14 cellular contexts compared by ENCODE assay signal in genomic region chr11:86288776-86289507, GRCh38. TPM values are rescaled to one million over a fixed set of nuclear protein-coding genes. Genes with fewer than 3 reads are reported as not detected.
DNase-seq lines count a peak whose midpoint lies in the region; ATAC-seq, FAIRE-seq and TF ChIP-seq lines count a peak whose summit lies in the region.
"Had no signal": no experiment of that assay in that cellular context is flagged by ENCODE, and none has a peak within 500 bp of the region (broad histone marks: within the 10 kb centered on the region; RNA-seq: fewer than 3 reads in every experiment).

No MANE protein-coding gene starts in this region.

- no peaks in the 10 kb centered on the region for H3K9me3 ChIP-seq in GM12878 (replicated peaks; ENCODE audit: control insufficient read depth, insufficient read depth, low read length)
- H3K9me3 ChIP-seq: upper lobe of left lung had no signal

- peak overlapping the region; percentile 29; the same call in 1 of the 2 replicates for H3K27ac ChIP-seq in GM12878 (ENCODE audit: control insufficient read depth, insufficient read depth)
- H3K27ac ChIP-seq: upper lobe of left lung had no signal

- no peak for TF ChIP-seq EP300 in GM12878 (IDR thresholded peaks at IDR 0.05; ENCODE audit: borderline replicate concordance in 1 of 2, control insufficient read depth in 1 of 2, low read depth in 2 of 2, low read length in 2 of 2)

- CTCF ChIA-PET in GM12878 (lab: Yijun Ruan, JAX), result interaction anchor here (0.5 to 2.5 kb wide), 12 partner anchors 13 to 434 kb away, joined by 3 to 17 read pairs (median 4); partner anchors contain the start of genes CCDC83 and HIKESHI

- no TSS peak for BruUV-seq in GM12878 (replicated peaks; lab: Mats Ljungman, UMichigan)

- SMC1A ChIA-PET in GM12878 (lab: Charles Lee; ENCODE audit: uncharacterized antibody, unreplicated experiment), result interaction anchor here (1.0 to 7.1 kb wide), 11 partner anchors 12 to 286 kb away, joined by 3 to 54 read pairs (median 4); partner anchors contain the start of gene HIKESHI

- intact Hi-C loops in GM12878 (cut with micrococcal nuclease; ENCODE audit: unreplicated experiment), result no loop called here

- DNase-seq in activated CD8-positive, alpha-beta memory T cell treated with anti-CD3 and anti-CD28 coated beads, Interleukin-2, amount 50 U/mL, for 48 hours, result peak; percentile 70
- no peak for DNase-seq in activated CD8-positive, alpha-beta memory T cell treated with anti-CD3 and anti-CD28 coated beads, Interleukin-2, amount 50 U/mL, for 4 hours
- DNase-seq in GM12878 (ENCODE audit: low read depth, low spot score) (no peak), nephron progenitor cell (no peak), NCI-H2107 (lab: John Stamatoyannopoulos, UW) (no peak)
- DNase-seq in effector CD4-positive, alpha-beta T cell, result no peak
- DNase-seq: NCI-H1048, NCI-H524 treated with DMSO at 0.1 percent for 48 hours, retina, SIG-M5, upper lobe of left lung had no signal

- no peak overlapping the region for H3K9ac ChIP-seq in GM12878 (ENCODE audit: control insufficient read depth, insufficient read depth, low read length)

- POLR2A ChIA-PET in GM12878 (lab: Charles Lee), result interaction anchor here (1.3 to 1.4 kb wide), 2 partner anchors 11 to 37 kb away, joined by 3 to 4 read pairs; no protein-coding TSS in a partner anchor

- H3K79me2 ChIP-seq in GM12878 (ENCODE audit: control insufficient read depth, insufficient read depth, low read length), result 0 out of 2 replicates have a peak, but pooled peaks cover 2% of the 10 kb centered on the region

- no peaks in the 10 kb centered on the region for H3K27me3 Mint-ChIP-seq in nephron progenitor cell (ENCODE audit: low read depth, poor library complexity)

- H3K36me3 Mint-ChIP-seq in nephron progenitor cell (ENCODE audit: low read depth), result peaks cover 10% of the 10 kb centered on the region

- peak; percentile 34 for ATAC-seq in GM21360 (IDR thresholded peaks at IDR 0.05; ENCODE audit: unreplicated experiment)
- ATAC-seq in GM12878, result no peak
- ATAC-seq in GM21576 (IDR thresholded peaks at IDR 0.05; ENCODE audit: unreplicated experiment), result no peak

- H3K27ac Mint-ChIP-seq in nephron progenitor cell, result peak overlapping the region; percentile 90

- H3K9me3 Mint-ChIP-seq in nephron progenitor cell, result no peaks in the 10 kb centered on the region

- RAD21 ChIA-PET in GM12878 (lab: Charles Lee; ENCODE audit: unreplicated experiment), result interaction anchor here (0.6 to 3.2 kb wide), 6 partner anchors 93 to 434 kb away, joined by 3 to 12 read pairs (median 4); partner anchors contain the start of genes CCDC83 and PICALM

- H3K4me2 ChIP-seq in GM12878 (ENCODE audit: control insufficient read depth, insufficient read depth), result no peak overlapping the region

- peaks cover 8% of the 10 kb centered on the region for H3K4me1 Mint-ChIP-seq in nephron progenitor cell

- H3K4me1 ChIP-seq in GM12878 (ENCODE audit: control insufficient read depth, insufficient read depth, low read length), result peaks cover 50% of the 10 kb centered on the region
- H3K4me1 ChIP-seq: upper lobe of left lung had no signal

- no peak for TF ChIP-seq POLR2A in GM12878 (IDR thresholded peaks at IDR 0.05; ENCODE audit: low read depth, low read length)

- H2AFZ ChIP-seq in GM12878 (ENCODE audit: control insufficient read depth, low read depth, low read length), result no peak overlapping the region; the same call in none of the 2 replicates

- in situ Hi-C loops in GM12878 (cut with MboI), result no loop called here

- TF ChIP-seq CTCF in GM12878 (IDR thresholded peaks at IDR 0.05 in 2 of 3, conservative IDR thresholded peaks at IDR 0.05 in 1 of 3; ENCODE audit: control insufficient read depth in 2 of 3, extremely low read depth in 1 of 3, insufficient read depth in 1 of 3, low read depth in 3 of 3, low read length in 3 of 3), result no peak
- no peak for TF ChIP-seq CTCF in nephron progenitor cell (IDR thresholded peaks at IDR 0.05)

- TF ChIP-seq RAD21 in GM12878 (IDR thresholded peaks at IDR 0.05; ENCODE audit: insufficient read depth, low read depth, low read length), result no peak

- H3K4me3 Mint-ChIP-seq in nephron progenitor cell, result no peak overlapping the region

- H3K4me3 ChIP-seq in GM12878, result no peak overlapping the region
- H3K4me3 ChIP-seq: upper lobe of left lung had no signal

- WGBS in GM12878 (ENCODE audit: insufficient coverage, insufficient replicate concordance, low lambda C conversion rate, missing lambda C conversion rate), result 36% methylated on average over 7 of the region's 7 CpGs

- no peaks in the 10 kb centered on the region for H3K27me3 ChIP-seq in GM12878 (replicated peaks in 1 of 2; ENCODE audit: control insufficient read depth in 2 of 2, insufficient read depth in 2 of 2, low read length in 1 of 2)
- H3K27me3 ChIP-seq: upper lobe of left lung had no signal

- FAIRE-seq in GM12878 (lab: Jason Lieb, UNC), result no peak
- FAIRE-seq: endometrium had no signal

- no peaks in the 10 kb centered on the region for H4K20me1 ChIP-seq in GM12878 (ENCODE audit: control insufficient read depth, insufficient read depth)

- H3K36me3 ChIP-seq in GM12878 (ENCODE audit: control insufficient read depth in 2 of 2, insufficient read depth in 2 of 2, low read length in 1 of 2), result peaks cover 3 to 11% of the 10 kb centered on the region in 2 experiments

TF ChIP-seq in GM12878, 131 proteins besides CTCF, POLR2A, EP300 and RAD21:
- TF ChIP-seq MTA3 (IDR thresholded peaks at IDR 0.05; ENCODE audit: borderline replicate concordance, low read length) (no peak), MYC (IDR thresholded peaks at IDR 0.05; ENCODE audit: insufficient read depth, insufficient read length, insufficient replicate concordance, low read length, severe bottlenecking) (no peak), ZNF384 (IDR thresholded peaks at IDR 0.05; ENCODE audit: borderline replicate concordance, low read depth, low read length) (no peak), NR2C2 (IDR thresholded peaks at IDR 0.05; ENCODE audit: borderline replicate concordance, control insufficient read depth, insufficient read length, low read depth) (no peak), RUNX3 (IDR thresholded peaks at IDR 0.05; ENCODE audit: low read length) (0 out of 2 replicates have a peak, but pooled peaks have one; percentile 35), SPI1 (IDR thresholded peaks at IDR 0.05; ENCODE audit: borderline replicate concordance, insufficient read depth, low read depth, low read length) (no peak), POLR2AphosphoS2 (IDR thresholded peaks at IDR 0.05; ENCODE audit: low read depth, low read length) (no peak)

RNA-seq across cellular contexts. Expression of gene HIKESHI, which starts 13.1 kb away (rescaled TPM):
- 41.9 and 43.2 TPM in 2 replicates for total RNA-seq in GM12878 (2013; cell fraction: nucleolus; rRNA removed)
- total RNA-seq in GM12878 (2014; rRNA removed), result 57.9 and 70.5 TPM in 2 replicates
- total RNA-seq in GM12878 (2014; rRNA removed; fragmentation: Illumina TruSeq; extraction: Trizol), result 53.3 and 54.0 TPM in 2 replicates
- total RNA-seq in GM12878 (2021), result 42.3 and 43.1 TPM in 2 replicates
- polyA plus RNA-seq in GM12878 (2011; ENCODE audit: low read depth), result 40.1 TPM
- 113 and 124 TPM in 2 replicates for polyA plus RNA-seq in GM12878 (2011; rRNA removed)
- 53.5 and 55.5 TPM in 2 replicates for polyA plus RNA-seq in GM12878 (2011; cell fraction: cytosol; rRNA removed)
- 42.7 and 70.1 TPM in 2 replicates for polyA plus RNA-seq in GM12878 (2011; cell fraction: nucleus; rRNA removed)
- polyA plus RNA-seq in GM12878 (2012), result 40.0 and 49.7 TPM in 2 replicates
- polyA plus RNA-seq in GM12878 (2014; fragmentation: Illumina TruSeq; extraction: Trizol), result 50.0 and 67.1 TPM in 2 replicates
- 100 to 1,000 TPM; 156 to 228 TPM for polyA plus RNA-seq in GM12878 (2014; fragmentation: Nextera tagmentation; extraction: Ambion mirVana)
- polyA plus RNA-seq in GM12878 (2014; rRNA removed), result 42.3 and 56.9 TPM in 2 replicates
- 100 to 1,000 TPM; 116 to 119 TPM for polyA plus RNA-seq in GM12878 (2016; fragmentation: Nextera tagmentation; extraction: Ambion mirVana)
- 48.2 and 53.0 TPM in 2 replicates for polyA minus RNA-seq in GM12878 (2011; rRNA and poly(A)+ RNA removed)
- 11.2 and 15.4 TPM in 2 replicates for polyA minus RNA-seq in GM12878 (2011; cell fraction: cytosol; rRNA and poly(A)+ RNA removed)
- polyA minus RNA-seq in GM12878 (2011; cell fraction: nucleus; rRNA and poly(A)+ RNA removed), result 10.8 and 15.4 TPM in 2 replicates

RNA-seq across cellular contexts. Expression of gene EED, which starts 44.4 kb away (rescaled TPM):
- total RNA-seq in GM12878 (2013; cell fraction: nucleolus; rRNA removed), result 146 and 159 TPM in 2 replicates
- total RNA-seq in GM12878 (2014; rRNA removed) (41.5 and 53.4 TPM in 2 replicates), GM12878 (2014; rRNA removed; fragmentation: Illumina TruSeq; extraction: Trizol) (58.8 and 60.4 TPM in 2 replicates), GM12878 (2021) (46.3 and 53.1 TPM in 2 replicates)
- polyA plus RNA-seq in GM12878 (2011; ENCODE audit: low read depth), result 39.3 TPM
- polyA plus RNA-seq in GM12878 (2011; rRNA removed) (85.6 and 113 TPM in 2 replicates), GM12878 (2014; fragmentation: Illumina TruSeq; extraction: Trizol) (51.1 and 61.8 TPM in 2 replicates), GM12878 (2014; fragmentation: Nextera tagmentation; extraction: Ambion mirVana) (100 to 1,000 TPM; 101 to 140 TPM), GM12878 (2014; rRNA removed) (41.4 and 49.5 TPM in 2 replicates), GM12878 (2016; fragmentation: Nextera tagmentation; extraction: Ambion mirVana) (100 to 1,000 TPM in 1 of 2 experiments, 10 to 100 TPM in 1; 95.1 to 105 TPM)
- polyA plus RNA-seq in GM12878 (2011; cell fraction: cytosol; rRNA removed), result 25.9 and 27.1 TPM in 2 replicates
- 50.5 and 65.2 TPM in 2 replicates for polyA plus RNA-seq in GM12878 (2011; cell fraction: nucleus; rRNA removed)
- 57.2 and 62.0 TPM in 2 replicates for polyA plus RNA-seq in GM12878 (2012)
- polyA minus RNA-seq in GM12878 (2011; rRNA and poly(A)+ RNA removed), result 34.6 and 51.6 TPM in 2 replicates
- polyA minus RNA-seq in GM12878 (2011; cell fraction: cytosol; rRNA and poly(A)+ RNA removed), result 17.0 and 27.9 TPM in 2 replicates
- polyA minus RNA-seq in GM12878 (2011; cell fraction: nucleus; rRNA and poly(A)+ RNA removed), result 42.0 and 76.3 TPM in 2 replicates
